ENCODE assay signal across 16 cellular contexts in the genomic region with DNA sequence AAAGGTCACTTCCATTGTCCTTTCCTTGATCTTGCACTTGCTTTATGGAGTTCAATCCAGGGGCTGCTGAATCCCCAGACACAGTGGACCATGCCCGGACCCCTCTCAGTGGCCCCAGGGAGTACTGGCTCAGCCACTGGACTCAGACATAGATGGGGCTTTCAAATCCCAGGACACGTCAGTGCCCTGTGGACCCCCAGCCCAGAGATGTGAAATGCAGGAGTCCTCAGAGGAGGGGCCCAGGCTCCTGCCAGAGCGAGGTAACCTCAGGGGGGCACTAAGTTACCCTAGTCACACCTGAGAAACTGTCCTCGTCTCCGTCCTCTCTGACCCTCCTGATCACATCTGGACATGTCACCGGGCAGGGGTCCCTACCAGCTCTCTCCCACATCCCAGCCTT. TPM values are rescaled to one million over a fixed set of nuclear protein-coding genes. Genes with fewer than 3 reads are reported as not detected.
DNase-seq lines count a peak whose midpoint lies in the region; ATAC-seq and TF ChIP-seq lines count a peak whose summit lies in the region.
"Had no signal": no experiment of that assay in that cellular context is flagged by ENCODE, and none has a peak within 500 bp of the region (broad histone marks: within the 10 kb centered on the region; RNA-seq: fewer than 3 reads in every experiment).

No MANE protein-coding gene starts in this region.

- peaks cover 0 to 47% of the 10 kb centered on the region in 2 donors for H3K36me3 ChIP-seq in gastrocnemius medialis

- H3K27ac ChIP-seq in coronary artery (no peak overlapping the region), gastrocnemius medialis (peak overlapping the region; percentile 37 to 70 (median 58))
- H3K27ac ChIP-seq: A549, BLaER1 had no signal

- no peak for TF ChIP-seq POLR2A in gastrocnemius medialis (IDR thresholded peaks at IDR 0.05)

- no peak for ATAC-seq in activated naive CD8-positive, alpha-beta T cell treated with anti-CD3 and anti-CD28 coated beads, Interleukin-2, amount 10 ng/mL, durations not matched to agents 7 days and 5 days (ENCODE audit: low read depth)
- ATAC-seq in gastrocnemius medialis (no peak), GM18868 (IDR thresholded peaks at IDR 0.05; ENCODE audit: unreplicated experiment) (no peak)
- ATAC-seq: A549; CD8-positive, alpha-beta T cell; K562; Right ventricle myocardium inferior had no signal

- intact Hi-C loops in gastrocnemius medialis (cut with DNase I; ENCODE audit: low total_unique reads), result no loop called here

- no peaks in the 10 kb centered on the region for H3K4me1 Mint-ChIP-seq in activated naive CD8-positive, alpha-beta T cell treated with anti-CD3 and anti-CD28 coated beads, Interleukin-2, amount 10 ng/mL, durations not matched to agents 7 days and 5 days
- H3K4me1 Mint-ChIP-seq in activated naive CD8-positive, alpha-beta T cell treated with anti-CD3 and anti-CD28 coated beads for 36 hours, result no peaks in the 10 kb centered on the region

- no peaks in the 10 kb centered on the region for H3K27me3 Mint-ChIP-seq in activated naive CD8-positive, alpha-beta T cell treated with anti-CD3 and anti-CD28 coated beads, Interleukin-2, amount 10 ng/mL, durations not matched to agents 7 days and 5 days
- no peaks in the 10 kb centered on the region for H3K27me3 Mint-ChIP-seq in activated naive CD8-positive, alpha-beta T cell treated with anti-CD3 and anti-CD28 coated beads for 36 hours

- in situ Hi-C loops in gastrocnemius medialis (cut with MboI; ENCODE audit: low sequenced_read_pairs in 4 of 4), result no loop called here

- TF ChIP-seq CTCF in coronary artery (IDR thresholded peaks at IDR 0.05) (no peak), gastrocnemius medialis (IDR thresholded peaks at IDR 0.05 in 4 of 5, conservative IDR thresholded peaks at IDR 0.05 in 1 of 5) (no peak), GM10248 (IDR thresholded peaks at IDR 0.05; ENCODE audit: control extremely low read depth, extremely low read depth, low read depth, missing control alignments) (no peak)

- no peaks in the 10 kb centered on the region for H3K27me3 ChIP-seq in gastrocnemius medialis
- H3K27me3 ChIP-seq: BLaER1 had no signal

- H3K4me3 ChIP-seq in coronary artery (no peak overlapping the region), gastrocnemius medialis (no peak overlapping the region)
- H3K4me3 ChIP-seq: A549, BLaER1, K562 had no signal

- POLR2A ChIA-PET in activated naive CD8-positive, alpha-beta T cell treated with anti-CD3 and anti-CD28 coated beads, Interleukin-2, amount 10 ng/mL, durations not matched to agents 7 days and 5 days (lab: Charles Lee), result no interaction called here
- POLR2A ChIA-PET in GM10248 (lab: Yijun Ruan, JAX), result no interaction called here

- H3K4me3 Mint-ChIP-seq in activated naive CD8-positive, alpha-beta T cell treated with anti-CD3 and anti-CD28 coated beads, Interleukin-2, amount 10 ng/mL, durations not matched to agents 7 days and 5 days, result no peak overlapping the region
- no peak overlapping the region for H3K4me3 Mint-ChIP-seq in activated naive CD8-positive, alpha-beta T cell treated with anti-CD3 and anti-CD28 coated beads for 36 hours
- H3K4me3 Mint-ChIP-seq: CD8-positive, alpha-beta T cell had no signal

- DNase-seq in activated naive CD8-positive, alpha-beta T cell treated with anti-CD3 and anti-CD28 coated beads, Interleukin-2, amount 10 ng/mL, durations not matched to agents 7 days and 5 days, result peak; percentile 5
- no peak for DNase-seq in activated naive CD8-positive, alpha-beta T cell treated with anti-CD3 and anti-CD28 coated beads for 36 hours
- peak; percentile 17 for DNase-seq in coronary artery (ENCODE audit: low spot score)
- no peak for DNase-seq in gastrocnemius medialis
- DNase-seq in GM10248 (ENCODE audit: extremely low spot score), result no peak
- no peak for DNase-seq in activated gamma-delta T cell treated with Interleukin-2 at 50 U/mL for 16 hours
- DNase-seq: CD8-positive, alpha-beta T cell; NCI-H1105; NCI-H2081; NCI-H2171 treated with DMSO at 0.1 percent for 48 hours; NCI-H446 treated with DMSO at 0.1 percent for 48 hours had no signal

- no peak overlapping the region for H3K27ac Mint-ChIP-seq in activated naive CD8-positive, alpha-beta T cell treated with anti-CD3 and anti-CD28 coated beads, Interleukin-2, amount 10 ng/mL, durations not matched to agents 7 days and 5 days
- H3K27ac Mint-ChIP-seq in activated naive CD8-positive, alpha-beta T cell treated with anti-CD3 and anti-CD28 coated beads for 36 hours, result no peak overlapping the region
- H3K27ac Mint-ChIP-seq: CD8-positive, alpha-beta T cell had no signal

- H3K36me3 Mint-ChIP-seq in activated naive CD8-positive, alpha-beta T cell treated with anti-CD3 and anti-CD28 coated beads, Interleukin-2, amount 10 ng/mL, durations not matched to agents 7 days and 5 days, result peaks cover 2% of the 10 kb centered on the region
- H3K36me3 Mint-ChIP-seq in activated naive CD8-positive, alpha-beta T cell treated with anti-CD3 and anti-CD28 coated beads for 36 hours, result peaks cover 4% of the 10 kb centered on the region

- no peaks in the 10 kb centered on the region for H3K9me3 Mint-ChIP-seq in activated naive CD8-positive, alpha-beta T cell treated with anti-CD3 and anti-CD28 coated beads, Interleukin-2, amount 10 ng/mL, durations not matched to agents 7 days and 5 days
- H3K9me3 Mint-ChIP-seq in activated naive CD8-positive, alpha-beta T cell treated with anti-CD3 and anti-CD28 coated beads for 36 hours, result no peaks in the 10 kb centered on the region
- H3K9me3 Mint-ChIP-seq: CD8-positive, alpha-beta T cell had no signal

- CTCF ChIA-PET in GM10248 (lab: Yijun Ruan, JAX), result interaction anchor here (1.7 kb wide), 1 partner anchor 32 kb away, joined by 5 read pairs; no protein-coding TSS in a partner anchor

- peaks cover 15 to 20% of the 10 kb centered on the region in 2 donors for H3K4me1 ChIP-seq in gastrocnemius medialis
- H3K4me1 ChIP-seq: A549 had no signal

- no peaks in the 10 kb centered on the region for H3K9me3 ChIP-seq in gastrocnemius medialis
- H3K9me3 ChIP-seq: A549, BLaER1 had no signal

RNA-seq across cellular contexts. Expression of gene APMAP, which starts 18.7 kb away (rescaled TPM):
- total RNA-seq in activated naive CD8-positive, alpha-beta T cell treated with anti-CD3 and anti-CD28 coated beads, Interleukin-2, amount 10 ng/mL, durations not matched to agents 7 days and 5 days, result 10 to 100 TPM; 60.7 to 64.6 TPM
- 10 to 100 TPM; 47.9 to 48.8 TPM for total RNA-seq in activated naive CD8-positive, alpha-beta T cell treated with anti-CD3 and anti-CD28 coated beads for 36 hours
- total RNA-seq in gastrocnemius medialis, result 100 to 1,000 TPM in 1 of 4 donors, 10 to 100 TPM in 3; 24.2 to 108 (median 29.3) TPM

RNA-seq across cellular contexts. Expression of gene ACSS1, which starts 46.7 kb away (rescaled TPM):
- 10 to 100 TPM; 53.3 to 55.8 TPM for total RNA-seq in activated naive CD8-positive, alpha-beta T cell treated with anti-CD3 and anti-CD28 coated beads, Interleukin-2, amount 10 ng/mL, durations not matched to agents 7 days and 5 days
- 10 to 100 TPM; 14.3 to 14.5 TPM for total RNA-seq in activated naive CD8-positive, alpha-beta T cell treated with anti-CD3 and anti-CD28 coated beads for 36 hours
- total RNA-seq in gastrocnemius medialis, result 10 to 100 TPM; 11.4 to 84.6 (median 11.8) TPM

Comparison
In these comparisons a context has a peak if more than half of its experiments do, and no peak if none do; other contexts are left out.
1. DNase-seq: peak in activated naive CD8-positive, alpha-beta T cell treated with anti-CD3 and anti-CD28 coated beads, Interleukin-2, amount 10 ng/mL, durations not matched to agents 7 days and 5 days (single experiment) and coronary artery (single experiment); none in activated naive CD8-positive, alpha-beta T cell treated with anti-CD3 and anti-CD28 coated beads for 36 hours (single experiment), gastrocnemius medialis (0 of 2), GM10248 (single experiment) and activated gamma-delta T cell treated with Interleukin-2 at 50 U/mL for 16 hours (single experiment).
2. H3K27ac ChIP-seq: peak in gastrocnemius medialis (4 of 4); none in coronary artery (0 of 2).